9 cellular contexts compared by ENCODE assay signal in genomic region chr6:149942461-149942829, GRCh38. TPM values are rescaled to one million over a fixed set of nuclear protein-coding genes. Genes with fewer than 3 reads are reported as not detected.
A peak's percentile ranks its signal among the peaks of the same experiment; 100 is the strongest.
DNase-seq lines count a peak whose midpoint lies in the region; ATAC-seq, FAIRE-seq and TF ChIP-seq lines count a peak whose summit lies in the region.
"Had no signal": no experiment of that assay in that cellular context is flagged by ENCODE, and none has a peak within 500 bp of the region (broad histone marks: within the 10 kb centered on the region; RNA-seq: fewer than 3 reads in every experiment).

No MANE protein-coding gene starts in this region.

- H3K27ac Mint-ChIP-seq in activated CD8-positive, alpha-beta T cell treated with anti-CD3 and anti-CD28 coated beads for 36 hours: no peak overlapping the region

- intact Hi-C loops in activated CD8-positive, alpha-beta T cell treated with anti-CD3 and anti-CD28 coated beads for 36 hours (cut with micrococcal nuclease): no loop called here
- intact Hi-C loops in left ventricle myocardium superior (cut with micrococcal nuclease) (no loop called here), spleen (cut with DNase I; ENCODE audit: low total_unique reads) (no loop called here)

- POLR2A ChIA-PET in activated CD8-positive, alpha-beta T cell treated with anti-CD3 and anti-CD28 coated beads for 36 hours (lab: Charles Lee): no interaction called here

- FAIRE-seq in H54 (lab: Jason Lieb, UNC): no peak

- DNase-seq in DMS53 (lab: John Stamatoyannopoulos, UW) (peak; percentile 30), DMS53 treated with DMSO at 0.1 percent for 48 hours (lab: John Stamatoyannopoulos, UW; ENCODE audit: unreplicated experiment) (no peak), left ventricle myocardium superior (no peak), spleen (no peak), NCI-H128 (lab: John Stamatoyannopoulos, UW; ENCODE audit: unreplicated experiment) (no peak), H54 (ENCODE audit: insufficient read length, low spot score) (no peak), UCSD-AML1 (lab: John Stamatoyannopoulos, UW; ENCODE audit: unreplicated experiment) (no peak)
- no peak for DNase-seq in activated CD8-positive, alpha-beta T cell treated with anti-CD3 and anti-CD28 coated beads for 36 hours

- no peaks in the 10 kb centered on the region for H3K36me3 Mint-ChIP-seq in activated CD8-positive, alpha-beta T cell treated with anti-CD3 and anti-CD28 coated beads for 36 hours (ENCODE audit: low read depth)

- H3K4me1 ChIP-seq in spleen: peaks cover 11 to 45% (median 34%) of the 10 kb centered on the region in 6 donors

- H3K4me3 Mint-ChIP-seq in activated CD8-positive, alpha-beta T cell treated with anti-CD3 and anti-CD28 coated beads for 36 hours: peak overlapping the region; percentile 77

- H3K27ac ChIP-seq in spleen: peak overlapping the region in 1 of 8 donors; percentile 19
- H3K27ac ChIP-seq: 22Rv1 had no signal

- CTCF ChIA-PET in activated CD8-positive, alpha-beta T cell treated with anti-CD3 and anti-CD28 coated beads for 36 hours (lab: Charles Lee): no interaction called here

- H3K36me3 ChIP-seq in spleen: no peaks in the 10 kb centered on the region

- ATAC-seq in activated CD8-positive, alpha-beta T cell treated with anti-CD3 and anti-CD28 coated beads for 36 hours: no peak
- peak; percentile 8 for ATAC-seq in left ventricle myocardium superior

- no peaks in the 10 kb centered on the region for H3K9me3 Mint-ChIP-seq in activated CD8-positive, alpha-beta T cell treated with anti-CD3 and anti-CD28 coated beads for 36 hours

- H3K27me3 Mint-ChIP-seq in activated CD8-positive, alpha-beta T cell treated with anti-CD3 and anti-CD28 coated beads for 36 hours: peaks cover 32% of the 10 kb centered on the region

- peaks cover 25% of the 10 kb centered on the region for H3K4me1 Mint-ChIP-seq in activated CD8-positive, alpha-beta T cell treated with anti-CD3 and anti-CD28 coated beads for 36 hours (ENCODE audit: low read depth)

- no peak for TF ChIP-seq CTCF in activated CD8-positive, alpha-beta T cell treated with anti-CD3 and anti-CD28 coated beads for 36 hours (IDR thresholded peaks at IDR 0.05)
- no peak for TF ChIP-seq CTCF in spleen (IDR thresholded peaks at IDR 0.05 in 8 of 11, conservative IDR thresholded peaks at IDR 0.05 in 3 of 11)

- peaks cover 0 to 61% (median 48%) of the 10 kb centered on the region in 7 donors for H3K27me3 ChIP-seq in spleen (replicated peaks in 1 of 7)

- TF ChIP-seq POLR2A in spleen (IDR thresholded peaks at IDR 0.05): no peak
- TF ChIP-seq POLR2A in H54 (IDR thresholded peaks at IDR 0.05; ENCODE audit: low read depth, low read length): no peak

- H3K9me3 ChIP-seq in spleen: no peaks in the 10 kb centered on the region

- peak overlapping the region in 6 of 8 donors; percentile 25 to 74 (median 52) for H3K4me3 ChIP-seq in spleen

- 26 to 34% (median 30%) methylated on average over 11 to 13 of the region's 13 CpGs for WGBS in spleen, 5 donors

RNA-seq across cellular contexts. Expression of gene ULBP2, which starts 0.6 kb away (rescaled TPM):
- total RNA-seq in activated CD8-positive, alpha-beta T cell treated with anti-CD3 and anti-CD28 coated beads for 36 hours: under 1 TPM; 0.38 to 0.67 TPM
- total RNA-seq in left ventricle myocardium superior (0.84 TPM), spleen (not detected)
- polyA plus RNA-seq in spleen: under 1 TPM; 0.10 to 0.30 (median 0.20) TPM

RNA-seq across cellular contexts. Expression of gene RAET1G, which starts 19.5 kb away (rescaled TPM):
- total RNA-seq in activated CD8-positive, alpha-beta T cell treated with anti-CD3 and anti-CD28 coated beads for 36 hours: not detected
- 0.32 TPM for total RNA-seq in left ventricle myocardium superior
- 1 to 10 TPM in 1 of 7 donors, not detected in 6; 1.2 TPM for total RNA-seq in spleen
- under 1 TPM in 1 of 3 donors, not detected in 2; 0.09 TPM for polyA plus RNA-seq in spleen

RNA-seq across cellular contexts. Expression of gene ULBP1, which starts 21.3 kb away (rescaled TPM):
- 1 to 10 TPM; 2.5 to 2.7 TPM for total RNA-seq in activated CD8-positive, alpha-beta T cell treated with anti-CD3 and anti-CD28 coated beads for 36 hours
- total RNA-seq in left ventricle myocardium superior (0.17 TPM), spleen (under 1 TPM in 2 of 7 donors, not detected in 5; 0.23 to 0.34 TPM)
- under 1 TPM in 2 of 3 donors, not detected in 1; 0.03 to 0.08 TPM for polyA plus RNA-seq in spleen

RNA-seq across cellular contexts. Expression of gene RAET1E, which starts 44.5 kb away (rescaled TPM):
- total RNA-seq in activated CD8-positive, alpha-beta T cell treated with anti-CD3 and anti-CD28 coated beads for 36 hours: not detected
- 0.79 TPM for total RNA-seq in left ventricle myocardium superior
- total RNA-seq in spleen: 1 to 10 TPM in 6 of 7 donors, under 1 TPM in 1; 0.94 to 3.4 (median 2.0) TPM
- polyA plus RNA-seq in spleen: under 1 TPM; 0.04 to 0.80 (median 0.23) TPM
